ENCODE assay signal across 12 cellular contexts in genomic region chr3:5330152-5330810, GRCh38.
A peak's percentile ranks its signal among the peaks of the same experiment; 100 is the strongest.
DNase-seq lines count a peak whose midpoint lies in the region; ATAC-seq and TF ChIP-seq lines count a peak whose summit lies in the region.
"Had no signal": no experiment of that assay in that cellular context is flagged by ENCODE, and none has a peak within 500 bp of the region (broad histone marks: within the 10 kb centered on the region; RNA-seq: fewer than 3 reads in every experiment).

No MANE protein-coding gene starts in this region.

- 69 to 70% methylated on average over 9 of the region's 9 CpGs for WGBS in lower leg skin, 2 donors

- H3K36me3 ChIP-seq in brain microvascular endothelial cell (replicated peaks) (no peaks in the 10 kb centered on the region), lower lobe of right lung (no peaks in the 10 kb centered on the region)

- peak; percentile 81 to 84 for ATAC-seq in activated CD4-positive, CD25-positive, alpha-beta regulatory T cell treated with anti-CD3 and anti-CD28 coated beads, Interleukin-2, amount 50 U/mL, for 24 hours
- no peak for ATAC-seq in lower lobe of right lung
- no peak for ATAC-seq in HG03039 (IDR thresholded peaks at IDR 0.05; ENCODE audit: unreplicated experiment)
- ATAC-seq: left ventricle myocardium superior had no signal

- no peaks in the 10 kb centered on the region for H3K4me1 ChIP-seq in lower lobe of right lung

- DNase-seq in activated CD4-positive, CD25-positive, alpha-beta regulatory T cell treated with anti-CD3 and anti-CD28 coated beads, Interleukin-2, amount 50 U/mL, for 72 hours: no peak
- DNase-seq in H4 (ENCODE audit: low spot score): peak; percentile 48
- DNase-seq in brain microvascular endothelial cell: peak; percentile 0
- DNase-seq in stimulated activated CD4-positive, alpha-beta T cell treated with anti-CD3 and anti-CD28 coated beads, Interleukin-1b, Interleukin-23, amount 100 ng/mL, for 48 hours: peak; percentile 59
- DNase-seq in lower leg skin (ENCODE audit: low spot score in 2 of 2): no peak
- no peak for DNase-seq in lower lobe of right lung
- DNase-seq: cortex of kidney, DND-41, left ventricle myocardium superior, NCI-H345 had no signal

- H3K27me3 ChIP-seq in brain microvascular endothelial cell (replicated peaks): no peaks in the 10 kb centered on the region
- no peaks in the 10 kb centered on the region for H3K27me3 ChIP-seq in lower lobe of right lung (ENCODE audit: low read depth)

- H3K27ac ChIP-seq in brain microvascular endothelial cell (no peak overlapping the region), lower lobe of right lung (no peak overlapping the region)

- intact Hi-C loops in lower leg skin (cut with DNase I; ENCODE audit: low total_unique reads): no loop called here
- intact Hi-C loops in lower lobe of right lung (cut with DNase I): no loop called here

- TF ChIP-seq POLR2A in lower leg skin (IDR thresholded peaks at IDR 0.05): no peak

- no peak for TF ChIP-seq CTCF in brain microvascular endothelial cell (IDR thresholded peaks at IDR 0.05; ENCODE audit: low read depth, low read length, missing control alignments)
- TF ChIP-seq CTCF in lower leg skin (IDR thresholded peaks at IDR 0.05): no peak
- no peak for TF ChIP-seq CTCF in lower lobe of right lung (IDR thresholded peaks at IDR 0.05)

- H3K4me3 ChIP-seq in brain microvascular endothelial cell (ENCODE audit: low read depth, low read length): no peak overlapping the region
- H3K4me3 ChIP-seq in lower leg skin (ENCODE audit: low read depth, poor library complexity, severe bottlenecking): no peak overlapping the region
- no peak overlapping the region for H3K4me3 ChIP-seq in lower lobe of right lung

- in situ Hi-C loops in brain microvascular endothelial cell (cut with HindIII; ENCODE audit: low pct_ligation_motif_present, low sequenced_read_pairs): no loop called here

- no peaks in the 10 kb centered on the region for H3K9me3 ChIP-seq in lower lobe of right lung

Comparison
In these comparisons a context has a peak if more than half of its experiments do, and no peak if none do; other contexts are left out.
1. ATAC-seq: peak in activated CD4-positive, CD25-positive, alpha-beta regulatory T cell treated with anti-CD3 and anti-CD28 coated beads, Interleukin-2, amount 50 U/mL, for 24 hours (2 of 2); none in lower lobe of right lung (0 of 2) and HG03039 (single experiment).
2. DNase-seq: peak in H4 (single experiment), brain microvascular endothelial cell (single experiment) and stimulated activated CD4-positive, alpha-beta T cell treated with anti-CD3 and anti-CD28 coated beads, Interleukin-1b, Interleukin-23, amount 100 ng/mL, for 48 hours (single experiment); none in activated CD4-positive, CD25-positive, alpha-beta regulatory T cell treated with anti-CD3 and anti-CD28 coated beads, Interleukin-2, amount 50 U/mL, for 72 hours (single experiment), lower leg skin (0 of 2) and lower lobe of right lung (single experiment).